In genomic region chrX:154051210-154051810, GRCh38 we compare ENCODE assay signal across 7 cellular contexts. TPM values are rescaled to one million over a fixed set of nuclear protein-coding genes. Genes with fewer than 3 reads are reported as not detected.
DNase-seq lines count a peak whose midpoint lies in the region; ATAC-seq and TF ChIP-seq lines count a peak whose summit lies in the region.

No MANE protein-coding gene starts in this region.

- peak; percentile 41 for DNase-seq in NCI-H128 (lab: John Stamatoyannopoulos, UW; ENCODE audit: unreplicated experiment)
- DNase-seq in activated CD4-positive, CD25-positive, alpha-beta regulatory T cell (lab: John Stamatoyannopoulos, UW), result peak; percentile 33 to 54 (median 38)
- peak; percentile 71 to 77 for DNase-seq in cardiac fibroblast (ENCODE audit: low read depth in 2 of 2)
- DNase-seq in right lobe of liver, result peak in 2 of 3 donors; percentile 61 to 66
- peak; percentile 39 to 43 (median 43) for DNase-seq in stimulated activated CD4-positive, alpha-beta T cell treated with anti-CD3 and anti-CD28 coated beads, TNF-alpha, amount 100 ng/mL, for 4 hours (ENCODE audit: low read depth in 3 of 3)

- H3K27me3 ChIP-seq in right lobe of liver, result no peaks in the 10 kb centered on the region

- TF ChIP-seq POLR2A in right lobe of liver (IDR thresholded peaks at IDR 0.05), result no peak

- intact Hi-C loops in right lobe of liver (cut with DNase I), result no loop called here

- peak; percentile 68 to 76 (median 74) for ATAC-seq in right lobe of liver
- no peak for ATAC-seq in GM18873 (IDR thresholded peaks at IDR 0.05; ENCODE audit: low FRiP score, unreplicated experiment)

- no peak overlapping the region for H3K27ac ChIP-seq in right lobe of liver

- TF ChIP-seq CTCF in GM12873 (IDR thresholded peaks at IDR 0.05; ENCODE audit: insufficient read depth, low read depth, low read length, missing control alignments), result peak; percentile 83
- TF ChIP-seq CTCF in cardiac fibroblast (IDR thresholded peaks at IDR 0.05; ENCODE audit: low read depth, low read length), result peak; percentile 74
- TF ChIP-seq CTCF in right lobe of liver (IDR thresholded peaks at IDR 0.05), result peak; percentile 44 to 81 (median 78)

- H3K4me1 ChIP-seq in right lobe of liver, result peaks cover 0 to 15% (median 6%) of the 10 kb centered on the region in 4 donors

- no peaks in the 10 kb centered on the region for H3K36me3 ChIP-seq in right lobe of liver

- no peak overlapping the region for H3K4me3 ChIP-seq in cardiac fibroblast (replicated peaks in 1 of 2; ENCODE audit: low read depth in 2 of 2, low read length in 2 of 2)
- H3K4me3 ChIP-seq in right lobe of liver, result no peak overlapping the region

- 15% methylated on average over 7 of the region's 8 CpGs for whole genome bisulfite sequencing in right lobe of liver (ENCODE audit: insufficient coverage, low coverage, low lambda C conversion rate, missing lambda C conversion rate)

- no peaks in the 10 kb centered on the region for H3K9me3 ChIP-seq in right lobe of liver

RNA-seq across cellular contexts. Expression of gene IRAK1, which starts 31.6 kb away (rescaled TPM):
- 10 to 100 TPM; 27.4 to 77.7 (median 41.4) TPM for total RNA-seq in right lobe of liver

RNA-seq across cellular contexts. Expression of gene MECP2, which starts 46.2 kb away (rescaled TPM):
- total RNA-seq in right lobe of liver, result 10 to 100 TPM; 14.1 to 18.4 (median 16.0) TPM
